Comparison of ENCODE assay signal across 11 cellular contexts in genomic region chr10:7445474-7446135, GRCh38. TPM values are rescaled to one million over a fixed set of nuclear protein-coding genes. Genes with fewer than 3 reads are reported as not detected.
DNase-seq lines count a peak whose midpoint lies in the region; ATAC-seq, FAIRE-seq and TF ChIP-seq lines count a peak whose summit lies in the region.
"Had no signal": no experiment of that assay in that cellular context is flagged by ENCODE, and none has a peak within 500 bp of the region (broad histone marks: within the 10 kb centered on the region; RNA-seq: fewer than 3 reads in every experiment).

No MANE protein-coding gene starts in this region.

- H3K9me3 ChIP-seq in colonic mucosa = no peaks in the 10 kb centered on the region

- FAIRE-seq in GM19239 (lab: Jason Lieb, UNC) = peak; percentile 97
- FAIRE-seq: A204.1, endometrium had no signal

- peak; percentile 81 for DNase-seq in Ammon's horn (ENCODE audit: low spot score)
- DNase-seq in GM19239 (ENCODE audit: insufficient read length, low spot score) = no peak
- peak; percentile 60 for DNase-seq in NOMO-1 treated with dmso at 0.1 percent for 144 hours (lab: John Stamatoyannopoulos, UW; ENCODE audit: unreplicated experiment)
- DNase-seq in colonic mucosa = no peak
- no peak for DNase-seq in activated naive CD4-positive, alpha-beta T cell (lab: John Stamatoyannopoulos, UW)
- DNase-seq in GOT3 (lab: John Stamatoyannopoulos, UW) = no peak
- DNase-seq in ACHN = no peak
- DNase-seq: NCI-H446 had no signal

- H3K27me3 ChIP-seq in colonic mucosa = no peaks in the 10 kb centered on the region

- H3K4me1 ChIP-seq in colonic mucosa = no peaks in the 10 kb centered on the region

- intact Hi-C loops in colonic mucosa (cut with DNase I) = no loop called here

- no peak overlapping the region for H3K9ac ChIP-seq in colonic mucosa (ENCODE audit: low read depth in 2 of 2, low read length in 2 of 2)

- H3K27ac ChIP-seq in colonic mucosa = no peak overlapping the region

- no peak for TF ChIP-seq CTCF in colonic mucosa (IDR thresholded peaks at IDR 0.05)

- H3K36me3 ChIP-seq in colonic mucosa = no peaks in the 10 kb centered on the region

- no peak overlapping the region for H3K4me3 ChIP-seq in colonic mucosa

- in situ Hi-C loops in ACHN (cut with HindIII; ENCODE audit: low pct_ligation_motif_present, low pct_unique_long_range_greater_than_20kb, low sequenced_read_pairs) = no loop called here

- peak; percentile 87 for ATAC-seq in HG02870 (IDR thresholded peaks at IDR 0.05; ENCODE audit: unreplicated experiment)

RNA-seq across cellular contexts. Expression of gene SFMBT2, which starts 34.8 kb away (rescaled TPM):
- 1 to 10 TPM; 2.3 to 3.5 TPM for total RNA-seq in colonic mucosa

Comparison
In these comparisons a context has a peak if more than half of its experiments do, and no peak if none do; other contexts are left out.
1. DNase-seq: peak in Ammon's horn (single experiment) and NOMO-1 treated with dmso at 0.1 percent for 144 hours (single experiment); none in GM19239 (single experiment), colonic mucosa (single experiment), activated naive CD4-positive, alpha-beta T cell (0 of 4), GOT3 (single experiment) and ACHN (single experiment).